Comparison of ENCODE assay signal across 1 cellular context in the genomic region with DNA sequence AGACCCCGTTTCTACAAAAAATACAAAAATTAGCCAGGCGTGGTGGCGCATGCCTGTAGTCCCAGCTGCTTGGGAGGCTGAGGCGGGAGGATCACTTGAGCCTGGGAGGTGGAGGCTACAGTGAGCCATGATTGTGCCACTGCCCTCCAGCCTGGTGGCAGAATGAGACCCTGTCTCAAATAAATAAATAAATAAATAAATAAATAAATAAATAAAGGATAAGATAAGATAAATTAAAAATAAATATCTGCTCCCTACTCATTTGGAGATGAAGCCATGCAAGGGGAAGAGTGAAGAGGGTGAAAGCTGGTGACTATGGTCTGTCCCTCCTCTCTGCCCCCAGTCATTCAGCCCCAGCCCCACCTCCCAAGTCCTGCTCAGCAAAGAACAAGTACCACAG.
A peak's percentile ranks its signal among the peaks of the same experiment; 100 is the strongest.
TF ChIP-seq lines count a peak whose summit lies in the region.

No MANE protein-coding gene starts in this region.

TF ChIP-seq in HEK293, 187 proteins besides CTCF, POLR2A, EP300 and RAD21 (continued from another document):
- TF ChIP-seq ZNF518A (tag by site-specific recombination; conservative IDR thresholded peaks at IDR 0.05; ENCODE audit: low read depth) (peak; percentile 71; the same call in 1 of the 2 replicates), ZNF394 (tag by site-specific recombination; IDR thresholded peaks at IDR 0.05; ENCODE audit: borderline replicate concordance) (peak; percentile 76; the same call in 1 of the 2 replicates), ZNF426 (tag by site-specific recombination; IDR thresholded peaks at IDR 0.05) (peak; percentile 51), ZNF510 (tag by site-specific recombination; IDR thresholded peaks at IDR 0.05; ENCODE audit: insufficient replicate concordance) (peak; percentile 23), ZNF140 (tag by site-specific recombination; IDR thresholded peaks at IDR 0.05) (peak; percentile 32; the same call in 1 of the 2 replicates), ZNF664 (tag by site-specific recombination; IDR thresholded peaks at IDR 0.05) (0 out of 2 replicates have a peak, but pooled peaks have one; percentile 38), ZBTB8A (tag by site-specific recombination; IDR thresholded peaks at IDR 0.05) (0 out of 2 replicates have a peak, but pooled peaks have one; percentile 35), ZNF529 (tag by site-specific recombination; IDR thresholded peaks at IDR 0.05; ENCODE audit: insufficient replicate concordance) (peak; percentile 20), ZBTB11 (tag by site-specific recombination; conservative IDR thresholded peaks at IDR 0.05; ENCODE audit: low read depth) (0 out of 2 replicates have a peak, but pooled peaks have one; percentile 42), ZNF433 (tag by site-specific recombination; IDR thresholded peaks at IDR 0.05; ENCODE audit: low read depth) (0 out of 2 replicates have a peak, but pooled peaks have one; percentile 16), ZNF623 (tag by site-specific recombination; IDR thresholded peaks at IDR 0.05) (peak; percentile 48)
